39 cellular contexts compared by ENCODE assay signal in genomic region chr19:18041054-18041453, GRCh38. TPM values are rescaled to one million over a fixed set of nuclear protein-coding genes. Genes with fewer than 3 reads are reported as not detected.
"Had no signal": no experiment of that assay in that cellular context is flagged by ENCODE, and none has a peak within 500 bp of the region (broad histone marks: within the 10 kb centered on the region; RNA-seq: fewer than 3 reads in every experiment).

No MANE protein-coding gene starts in this region.

- ATAC-seq: activated CD8-positive, alpha-beta T cell treated with anti-CD3 and anti-CD28 coated beads for 36 hours; activated naive CD4-positive, alpha-beta T cell treated with anti-CD3 and anti-CD28 coated beads, Interleukin-2, amount 50 U/mL, for 72 hours; activated T-cell treated with anti-CD3 and anti-CD28 coated beads, Interleukin-2, amount 50 U/mL, for 4 hours; activated T-cell treated with anti-CD3 and anti-CD28 coated beads, Interleukin-2, amount 50 U/mL, for 72 hours; activated T-helper 17 cell treated with anti-CD3 and anti-CD28 coated beads, Interleukin-2, amount 50 U/mL, for 72 hours; body of pancreas had no signal

- H3K36me3 ChIP-seq: adrenal gland, brain microvascular endothelial cell, breast epithelium, colonic mucosa had no signal

- H3K27me3 Mint-ChIP-seq: activated B cell treated with CpG ODN at 0.5 μM for 24 hours; activated T-helper 17 cell treated with anti-CD3 and anti-CD28 coated beads, Interleukin-2, amount 50 U/mL, for 72 hours; central memory CD8-positive, alpha-beta T cell had no signal

- H3K9me3 Mint-ChIP-seq: activated B cell treated with CpG ODN at 0.5 μM for 24 hours; activated naive CD8-positive, alpha-beta T cell treated with anti-CD3 and anti-CD28 coated beads for 36 hours; activated T-cell treated with anti-CD3 and anti-CD28 coated beads, Interleukin-2, amount 50 U/mL, for 4 hours; activated T-helper 17 cell treated with anti-CD3 and anti-CD28 coated beads, Interleukin-2, amount 50 U/mL, for 72 hours; central memory CD8-positive, alpha-beta T cell had no signal

- H3K27me3 ChIP-seq: adrenal gland, body of pancreas, brain microvascular endothelial cell, breast epithelium, colonic mucosa had no signal

- H3K27ac ChIP-seq: adrenal gland, brain microvascular endothelial cell, breast epithelium, colonic mucosa, VCaP had no signal

- FAIRE-seq: astrocyte, TTC549 had no signal

- H3K9me3 ChIP-seq: adrenal gland, body of pancreas, colonic mucosa had no signal

- H3K27ac Mint-ChIP-seq: activated B cell treated with CpG ODN at 0.5 μM for 24 hours; activated CD4-positive, alpha-beta memory T cell treated with anti-CD3 and anti-CD28 coated beads for 36 hours; activated CD8-positive, alpha-beta T cell treated with anti-CD3 and anti-CD28 coated beads for 36 hours; activated naive CD4-positive, alpha-beta T cell treated with anti-CD3 and anti-CD28 coated beads for 36 hours; activated naive CD4-positive, alpha-beta T cell treated with anti-CD3 and anti-CD28 coated beads, Interleukin-2, amount 50 U/mL, for 72 hours; activated naive CD8-positive, alpha-beta T cell treated with anti-CD3 and anti-CD28 coated beads for 36 hours; activated T-cell treated with anti-CD3 and anti-CD28 coated beads, Interleukin-2, amount 50 U/mL, for 72 hours; activated T-helper 1 cell treated with anti-CD3 and anti-CD28 coated beads, Interleukin-12 subunit alpha, Interleukin-12 subunit beta, Interleukin-2, Interleukin-4 antibody, amounts not matched to agents 30 ng/mL and 10 ng/mL and 1 ng/mL, durations not matched to agents 14 hours and 24 hours and 36 hours; activated T-helper 17 cell treated with anti-CD3 and anti-CD28 coated beads, Interleukin-2, amount 50 U/mL, for 72 hours; T-helper 2 cell treated with Interferon-gamma antibody and Interleukin-4, amounts not matched to agents 5 μg/mL and 100 μg/mL, for 36 hours had no signal

- H3K4me3 Mint-ChIP-seq: activated B cell treated with CpG ODN at 0.5 μM for 24 hours; activated CD4-positive, alpha-beta memory T cell treated with anti-CD3 and anti-CD28 coated beads for 36 hours; activated CD4-positive, alpha-beta T cell treated with anti-CD3 and anti-CD28 coated beads, Interleukin-2, amount 10 ng/mL, durations not matched to agents 24 days and 14 days; activated CD8-positive, alpha-beta T cell treated with anti-CD3 and anti-CD28 coated beads for 36 hours; activated naive CD4-positive, alpha-beta T cell treated with anti-CD3 and anti-CD28 coated beads for 36 hours; activated naive CD8-positive, alpha-beta T cell treated with anti-CD3 and anti-CD28 coated beads for 36 hours; activated T-cell treated with anti-CD3 and anti-CD28 coated beads, Interleukin-2, amount 50 U/mL, for 4 hours; activated T-cell treated with anti-CD3 and anti-CD28 coated beads, Interleukin-2, amount 50 U/mL, for 72 hours; activated T-helper 1 cell treated with anti-CD3 and anti-CD28 coated beads, Interleukin-12 subunit alpha, Interleukin-12 subunit beta, Interleukin-2, Interleukin-4 antibody, amounts not matched to agents 30 ng/mL and 10 ng/mL and 1 ng/mL, durations not matched to agents 14 hours and 24 hours and 36 hours; activated T-helper 17 cell treated with anti-CD3 and anti-CD28 coated beads, Interleukin-2, amount 50 U/mL, for 72 hours; central memory CD8-positive, alpha-beta T cell; T-helper 2 cell treated with Interferon-gamma antibody and Interleukin-4, amounts not matched to agents 5 μg/mL and 100 μg/mL, for 36 hours had no signal

- DNase-seq: activated B cell treated with CpG ODN at 0.5 μM for 24 hours; activated CD4-positive, alpha-beta memory T cell treated with anti-CD3 and anti-CD28 coated beads for 36 hours; activated CD4-positive, alpha-beta T cell treated with anti-CD3 and anti-CD28 coated beads for 4 hours; activated CD4-positive, alpha-beta T cell treated with anti-CD3 and anti-CD28 coated beads, Interleukin-2, amount 10 ng/mL, durations not matched to agents 24 days and 14 days; activated CD4-positive, alpha-beta T cell treated with anti-CD3 and anti-CD28 coated beads, Interleukin-2, amount 50 U/mL, for 1 hour; activated CD4-positive, alpha-beta T cell treated with anti-CD3 and anti-CD28 coated beads, Interleukin-2, amount 50 U/mL, for 4 hours; activated CD4-positive, CD25-positive, alpha-beta regulatory T cell treated with anti-CD3 and anti-CD28 coated beads, Interleukin-2, amount 50 U/mL, for 72 hours; activated CD8-positive, alpha-beta memory T cell treated with anti-CD3 and anti-CD28 coated beads, Interleukin-2, amount 50 U/mL, for 4 hours; activated CD8-positive, alpha-beta T cell treated with anti-CD3 and anti-CD28 coated beads for 36 hours; activated effector memory CD4-positive, alpha-beta T cell treated with anti-CD3 and anti-CD28 coated beads, Interleukin-2, amount 50 U/mL, for 16 hours; activated gamma-delta T cell treated with Interleukin-2 at 50 U/mL for 16 hours; activated naive CD4-positive, alpha-beta T cell; activated naive CD4-positive, alpha-beta T cell treated with anti-CD3 and anti-CD28 coated beads for 36 hours; activated naive CD4-positive, alpha-beta T cell treated with anti-CD3 and anti-CD28 coated beads, Interleukin-2, amount 50 U/mL, for 16 hours; activated naive CD8-positive, alpha-beta T cell treated with anti-CD3 and anti-CD28 coated beads for 36 hours; activated T-cell treated with anti-CD3 and anti-CD28 coated beads for 4 hours; activated T-cell treated with anti-CD3 and anti-CD28 coated beads, Interleukin-2, amount 50 U/mL, for 1 hour; activated T-cell treated with anti-CD3 and anti-CD28 coated beads, Interleukin-2, amount 50 U/mL, for 4 hours; activated T-cell treated with anti-CD3 and anti-CD28 coated beads, Interleukin-2, amount 50 U/mL, for 72 hours; adrenal gland; amniotic stem cell; aorta; body of pancreas; brain microvascular endothelial cell; caudate nucleus; cerebellar nuclear complex; colonic mucosa; T-helper 2 cell; T-helper 9 cell had no signal

- H3K4me3 ChIP-seq: adrenal gland, body of pancreas, breast epithelium, colonic mucosa had no signal

RNA-seq across cellular contexts. Expression of gene IL12RB1, which starts 45.7 kb away (rescaled TPM):
- total RNA-seq: chondrocyte had no signal
